ENCODE assay signal across 8 cellular contexts in genomic region chr4:55947254-55947882, GRCh38.
DNase-seq lines count a peak whose midpoint lies in the region; ATAC-seq and TF ChIP-seq lines count a peak whose summit lies in the region.

No MANE protein-coding gene starts in this region.

- H3K36me3 Mint-ChIP-seq in activated naive CD4-positive, alpha-beta T cell treated with anti-CD3 and anti-CD28 coated beads, Interleukin-2, amount 10 ng/mL, durations not matched to agents 7 days and 5 days: peaks cover 19% of the 10 kb centered on the region
- peaks cover 9% of the 10 kb centered on the region for H3K36me3 Mint-ChIP-seq in memory B cell

- peak overlapping the region; percentile 92 for H3K27ac Mint-ChIP-seq in activated naive CD4-positive, alpha-beta T cell treated with anti-CD3 and anti-CD28 coated beads, Interleukin-2, amount 10 ng/mL, durations not matched to agents 7 days and 5 days
- peak overlapping the region; percentile 100 for H3K27ac Mint-ChIP-seq in memory B cell

- DNase-seq in GM13976 (ENCODE audit: low spot score) (peak; percentile 43), Kasumi-1 (lab: John Stamatoyannopoulos, UW) (peak; percentile 88 to 93), memory B cell (ENCODE audit: low spot score in 2 of 2) (peak; percentile 42 to 61), NCI-H2227 treated with DMSO at 0.1 percent for 48 hours (lab: John Stamatoyannopoulos, UW) (no peak), islet precursor cell (no peak), dedifferentiated amniotic fluid mesenchymal stem cell (ENCODE audit: extremely low spot score) (no peak)
- peak; percentile 41 for DNase-seq in activated naive CD4-positive, alpha-beta T cell treated with anti-CD3 and anti-CD28 coated beads, Interleukin-2, amount 10 ng/mL, durations not matched to agents 7 days and 5 days

- in situ Hi-C loops in GM13976 (cut with MboI; ENCODE audit: low sequenced_read_pairs, unreplicated experiment): no loop called here

- CTCF ChIA-PET in activated naive CD4-positive, alpha-beta T cell treated with anti-CD3 and anti-CD28 coated beads, Interleukin-2, amount 10 ng/mL, durations not matched to agents 7 days and 5 days (lab: Charles Lee): interaction anchor here (0.7 to 2.4 kb wide), 7 partner anchors 10 to 490 kb away, joined by 3 to 15 read pairs (median 4); partner anchors contain the start of gene PAICS

- H3K9me3 Mint-ChIP-seq in activated naive CD4-positive, alpha-beta T cell treated with anti-CD3 and anti-CD28 coated beads, Interleukin-2, amount 10 ng/mL, durations not matched to agents 7 days and 5 days: no peaks in the 10 kb centered on the region
- no peaks in the 10 kb centered on the region for H3K9me3 Mint-ChIP-seq in memory B cell

- H3K27me3 Mint-ChIP-seq in activated naive CD4-positive, alpha-beta T cell treated with anti-CD3 and anti-CD28 coated beads, Interleukin-2, amount 10 ng/mL, durations not matched to agents 7 days and 5 days: no peaks in the 10 kb centered on the region
- no peaks in the 10 kb centered on the region for H3K27me3 Mint-ChIP-seq in memory B cell

- peaks cover 48% of the 10 kb centered on the region for H3K4me1 Mint-ChIP-seq in activated naive CD4-positive, alpha-beta T cell treated with anti-CD3 and anti-CD28 coated beads, Interleukin-2, amount 10 ng/mL, durations not matched to agents 7 days and 5 days
- H3K4me1 Mint-ChIP-seq in memory B cell: peaks cover 36% of the 10 kb centered on the region

- TF ChIP-seq CTCF in GM13976 (IDR thresholded peaks at IDR 0.05; ENCODE audit: borderline replicate concordance, control extremely low read depth, extremely low read depth, insufficient read depth, missing control alignments): no peak

- peak; percentile 35 for ATAC-seq in GM21717 (IDR thresholded peaks at IDR 0.05; ENCODE audit: unreplicated experiment)
- ATAC-seq in memory B cell (ENCODE audit: low read depth): peak; percentile 59

- peak overlapping the region; percentile 80 for H3K4me3 Mint-ChIP-seq in activated naive CD4-positive, alpha-beta T cell treated with anti-CD3 and anti-CD28 coated beads, Interleukin-2, amount 10 ng/mL, durations not matched to agents 7 days and 5 days
- H3K4me3 Mint-ChIP-seq in memory B cell: peak overlapping the region; percentile 86

Comparison
In these comparisons a context has a peak if more than half of its experiments do, and no peak if none do; other contexts are left out.
1. DNase-seq: peak in GM13976 (single experiment), Kasumi-1 (2 of 2), activated naive CD4-positive, alpha-beta T cell treated with anti-CD3 and anti-CD28 coated beads, Interleukin-2, amount 10 ng/mL, durations not matched to agents 7 days and 5 days (single experiment) and memory B cell (2 of 2); none in NCI-H2227 treated with DMSO at 0.1 percent for 48 hours (single experiment), islet precursor cell (single experiment) and dedifferentiated amniotic fluid mesenchymal stem cell (single experiment).